Comparison of ENCODE assay signal across 15 cellular contexts in the genomic region with DNA sequence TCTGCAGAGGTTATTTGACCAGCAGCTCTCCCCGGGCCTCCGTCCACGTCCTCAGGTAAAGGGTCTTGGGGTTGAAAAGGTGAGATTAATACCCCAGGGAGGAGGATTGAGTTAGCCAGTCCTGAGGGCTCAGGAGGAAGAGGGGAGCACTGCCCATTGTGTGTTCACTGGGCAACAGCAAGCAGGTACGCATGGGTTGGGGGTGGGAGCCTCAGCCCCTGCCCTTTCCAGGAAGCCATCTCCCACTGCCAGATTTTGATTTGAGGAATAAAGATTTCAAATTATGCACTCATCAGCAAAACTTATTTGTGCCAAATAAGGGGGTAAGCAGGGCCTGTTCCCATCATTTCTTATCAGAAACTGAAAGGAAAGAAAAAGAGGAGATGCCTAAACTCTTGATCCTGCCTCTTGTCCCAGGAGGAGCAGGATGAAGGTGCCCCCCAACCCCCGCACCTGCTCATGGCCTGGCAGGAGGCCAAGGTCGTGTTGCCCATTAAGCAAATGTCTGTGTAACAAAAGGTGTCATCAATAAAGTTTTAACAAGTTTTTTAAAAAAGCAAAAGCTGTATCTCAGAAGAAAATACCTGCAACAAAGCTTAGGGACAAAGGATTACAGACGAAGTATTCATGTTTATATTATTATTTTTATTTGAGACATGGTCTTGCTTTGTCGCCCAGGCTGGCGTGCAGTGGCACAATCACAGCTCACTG.
DNase-seq lines count a peak whose midpoint lies in the region; ATAC-seq, FAIRE-seq and TF ChIP-seq lines count a peak whose summit lies in the region.
"Had no signal": no experiment of that assay in that cellular context is flagged by ENCODE, and none has a peak within 500 bp of the region (broad histone marks: within the 10 kb centered on the region; RNA-seq: fewer than 3 reads in every experiment).

No MANE protein-coding gene starts in this region.

- no peaks in the 10 kb centered on the region for H4K20me1 ChIP-seq in GM12878 (ENCODE audit: control insufficient read depth, insufficient read depth)

- H3K4me3 ChIP-seq in GM12878 (no peak overlapping the region), iPS-15b (ENCODE audit: low read depth, low read length) (peak overlapping the region; percentile 18)
- H3K4me3 ChIP-seq: cardiac muscle cell, PC-9, testis had no signal

- no peak for FAIRE-seq in GM12878 (lab: Jason Lieb, UNC)

- H3K9ac ChIP-seq in GM12878 (ENCODE audit: control insufficient read depth, insufficient read depth, low read length) (no peak overlapping the region), iPS-15b (ENCODE audit: low read depth, low read length) (peak overlapping the region; percentile 55)
- H3K9ac ChIP-seq: SK-N-SH had no signal

- TF ChIP-seq POLR2A in GM12878 (IDR thresholded peaks at IDR 0.05; ENCODE audit: low read depth, low read length), result no peak

- H3K27ac ChIP-seq in GM12878 (ENCODE audit: control insufficient read depth, insufficient read depth), result 0 out of 2 replicates have a peak overlapping the region, but pooled peaks have one; percentile 13
- H3K27ac ChIP-seq: cardiac muscle cell, PC-9, testis had no signal

- DNase-seq in stimulated activated naive CD8-positive, alpha-beta T cell treated with anti-CD3 and anti-CD28 coated beads, Interleukin-15, amount 100 ng/mL, for 72 hours, result no peak
- no peak for DNase-seq in stimulated activated naive CD8-positive, alpha-beta T cell treated with anti-CD3 and anti-CD28 coated beads, Interleukin-15, Interleukin-2, amounts not matched to agents 100 U/mL and 50 U/mL, for 24 hours
- DNase-seq in GM12878 (ENCODE audit: low read depth, low spot score), result no peak
- no peak for DNase-seq in type B pancreatic cell (ENCODE audit: extremely low spot score, unreplicated experiment)
- no peak for DNase-seq in midbrain (lab: John Stamatoyannopoulos, UW)
- DNase-seq: activated CD4-positive, alpha-beta memory T cell treated with anti-CD3 and anti-CD28 coated beads for 36 hours; activated gamma-delta T cell treated with Interleukin-2 at 50 U/mL for 16 hours; PC-9; SK-N-SH; testis had no signal

- intact Hi-C loops in GM12878 (cut with micrococcal nuclease; ENCODE audit: unreplicated experiment), result no loop called here

- SMC1A ChIA-PET in GM12878 (lab: Charles Lee; ENCODE audit: uncharacterized antibody, unreplicated experiment), result interaction anchor here (1.1 to 2.0 kb wide), 3 partner anchors 39 to 80 kb away, joined by 3 to 6 read pairs (median 3); partner anchors contain the start of gene INPP5D

- peaks cover 54% of the 10 kb centered on the region for H3K4me1 Mint-ChIP-seq in stimulated activated naive CD8-positive, alpha-beta T cell treated with anti-CD3 and anti-CD28 coated beads, Interleukin-15, amount 100 ng/mL, for 72 hours
- H3K4me1 Mint-ChIP-seq in type B pancreatic cell (ENCODE audit: unreplicated experiment), result peaks cover 5% of the 10 kb centered on the region
- H3K4me1 Mint-ChIP-seq: nephron had no signal

- H3K36me3 ChIP-seq in GM12878 (ENCODE audit: control insufficient read depth in 2 of 2, insufficient read depth in 2 of 2, low read length in 1 of 2) (peaks cover 15 to 29% of the 10 kb centered on the region in 2 experiments), iPS-15b (ENCODE audit: control insufficient read depth, insufficient read depth, low read length) (no peaks in the 10 kb centered on the region)
- H3K36me3 ChIP-seq: cardiac muscle cell had no signal

- CTCF ChIA-PET in GM12878 (lab: Yijun Ruan, JAX), result interaction anchor here (0.7 kb wide), 1 partner anchor 14 kb away, joined by 3 read pairs; no protein-coding TSS in a partner anchor

- no peak overlapping the region for H2AFZ ChIP-seq in GM12878 (ENCODE audit: control insufficient read depth, low read depth, low read length)
- H2AFZ ChIP-seq: PC-9 had no signal

- no peaks in the 10 kb centered on the region for H3K27me3 Mint-ChIP-seq in stimulated activated naive CD8-positive, alpha-beta T cell treated with anti-CD3 and anti-CD28 coated beads, Interleukin-15, amount 100 ng/mL, for 72 hours
- peaks cover 3% of the 10 kb centered on the region for H3K27me3 Mint-ChIP-seq in type B pancreatic cell
- H3K27me3 Mint-ChIP-seq: activated CD4-positive, alpha-beta memory T cell treated with anti-CD3 and anti-CD28 coated beads for 36 hours had no signal

- H3K9me3 ChIP-seq in GM12878 (replicated peaks; ENCODE audit: control insufficient read depth, insufficient read depth, low read length), result no peaks in the 10 kb centered on the region; the same call in 2 of the 3 replicates
- no peaks in the 10 kb centered on the region for H3K9me3 ChIP-seq in iPS-15b (ENCODE audit: control insufficient read depth, insufficient read depth, low read length)
- H3K9me3 ChIP-seq: SK-N-SH, testis had no signal

- H3K36me3 Mint-ChIP-seq in type B pancreatic cell, result no peaks in the 10 kb centered on the region

- no peak overlapping the region for H3K4me3 Mint-ChIP-seq in stimulated activated naive CD8-positive, alpha-beta T cell treated with anti-CD3 and anti-CD28 coated beads, Interleukin-15, amount 100 ng/mL, for 72 hours
- H3K4me3 Mint-ChIP-seq in type B pancreatic cell, result peak overlapping the region; percentile 77
- H3K4me3 Mint-ChIP-seq: activated CD4-positive, alpha-beta memory T cell treated with anti-CD3 and anti-CD28 coated beads for 36 hours; nephron had no signal

- TF ChIP-seq EP300 in GM12878 (IDR thresholded peaks at IDR 0.05; ENCODE audit: borderline replicate concordance in 1 of 2, control insufficient read depth in 1 of 2, low read depth in 2 of 2, low read length in 2 of 2), result no peak

- TSS peak; percentile 6 for BruUV-seq in GM12878 (replicated peaks; lab: Mats Ljungman, UMichigan)

- H3K9me3 Mint-ChIP-seq in stimulated activated naive CD8-positive, alpha-beta T cell treated with anti-CD3 and anti-CD28 coated beads, Interleukin-15, amount 100 ng/mL, for 72 hours, result peaks cover 8 to 9% of the 10 kb centered on the region in 2 donors
- H3K9me3 Mint-ChIP-seq in type B pancreatic cell, result no peaks in the 10 kb centered on the region

- H3K27ac Mint-ChIP-seq in stimulated activated naive CD8-positive, alpha-beta T cell treated with anti-CD3 and anti-CD28 coated beads, Interleukin-15, amount 100 ng/mL, for 72 hours, result peak overlapping the region; percentile 55 to 77
- H3K27ac Mint-ChIP-seq in type B pancreatic cell, result peak overlapping the region; percentile 17
- H3K27ac Mint-ChIP-seq: nephron had no signal

- no peak for ATAC-seq in stimulated activated naive CD8-positive, alpha-beta T cell treated with anti-CD3 and anti-CD28 coated beads, Interleukin-15, amount 100 ng/mL, for 72 hours
- ATAC-seq in stimulated activated naive CD8-positive, alpha-beta T cell treated with anti-CD3 and anti-CD28 coated beads, Interleukin-15, Interleukin-2, amounts not matched to agents 100 U/mL and 50 U/mL, for 24 hours, result no peak
- ATAC-seq in GM12878, result no peak
- ATAC-seq in GM21367 (IDR thresholded peaks at IDR 0.05; ENCODE audit: unreplicated experiment), result no peak
- ATAC-seq in activated CD4-positive, CD25-positive, alpha-beta regulatory T cell treated with anti-CD3 and anti-CD28 coated beads, Interleukin-2, amount 50 U/mL, for 24 hours, result no peak

- H3K4me2 ChIP-seq in GM12878 (ENCODE audit: control insufficient read depth, insufficient read depth), result no peak overlapping the region
- H3K4me2 ChIP-seq: PC-9, SK-N-SH had no signal

- no peak for TF ChIP-seq RAD21 in GM12878 (IDR thresholded peaks at IDR 0.05; ENCODE audit: insufficient read depth, low read depth, low read length)

- H3K4me1 ChIP-seq in GM12878 (ENCODE audit: control insufficient read depth, insufficient read depth, low read length) (peaks cover 19% of the 10 kb centered on the region), iPS-15b (ENCODE audit: control insufficient read depth, insufficient read depth, low read length) (peaks cover 29% of the 10 kb centered on the region)
- H3K4me1 ChIP-seq: testis had no signal

- H3K79me2 ChIP-seq in GM12878 (ENCODE audit: control insufficient read depth, insufficient read depth, low read length), result peaks cover 12% of the 10 kb centered on the region

- 80% methylated on average over 9 of the region's 9 CpGs for WGBS in GM12878 (ENCODE audit: insufficient coverage, insufficient replicate concordance, low lambda C conversion rate, missing lambda C conversion rate)

- H3K27me3 ChIP-seq in GM12878 (replicated peaks in 1 of 2; ENCODE audit: control insufficient read depth in 2 of 2, insufficient read depth in 2 of 2, low read length in 1 of 2) (no peaks in the 10 kb centered on the region), iPS-15b (ENCODE audit: control insufficient read depth, insufficient read depth, low read length) (no peaks in the 10 kb centered on the region)
- H3K27me3 ChIP-seq: testis had no signal

- RAD21 ChIA-PET in GM12878 (lab: Charles Lee; ENCODE audit: unreplicated experiment), result interaction anchor here (1.2 kb wide), 1 partner anchor 76 kb away, joined by 4 read pairs; no protein-coding TSS in a partner anchor

- POLR2A ChIA-PET in GM12878 (lab: Charles Lee), result no interaction called here

- in situ Hi-C loops in GM12878 (cut with MboI), result no loop called here

- TF ChIP-seq CTCF in GM12878 (IDR thresholded peaks at IDR 0.05 in 2 of 3, conservative IDR thresholded peaks at IDR 0.05 in 1 of 3; ENCODE audit: control insufficient read depth in 2 of 3, extremely low read depth in 1 of 3, insufficient read depth in 1 of 3, low read depth in 3 of 3, low read length in 3 of 3), result no peak
- TF ChIP-seq CTCF in type B pancreatic cell (conservative IDR thresholded peaks at IDR 0.05), result no peak

TF ChIP-seq in GM12878, 131 proteins besides CTCF, POLR2A, EP300 and RAD21 (continues in another document):
- TF ChIP-seq BRCA1 (IDR thresholded peaks at IDR 0.05; ENCODE audit: low read depth, low read length), result no peak
- no peak for TF ChIP-seq POU2F2 (IDR thresholded peaks at IDR 0.05; ENCODE audit: borderline replicate concordance, low read depth, low read length)
